ENCODE assay signal across 1 cellular context in genomic region chr5:173866249-173867172, GRCh38.
A peak's percentile ranks its signal among the peaks of the same experiment; 100 is the strongest.
TF ChIP-seq lines count a peak whose summit lies in the region.

No MANE protein-coding gene starts in this region.

TF ChIP-seq in K562, 482 proteins besides CTCF, POLR2A, EP300 and RAD21 (continued from another document and continues in another):
- TF ChIP-seq ZNF263 (CRISPR knock-in tag; IDR thresholded peaks at IDR 0.05; ENCODE audit: borderline replicate concordance) (no peak), ETV5 (CRISPR knock-in tag; IDR thresholded peaks at IDR 0.05; ENCODE audit: low read depth) (peak; percentile 17; the same call in 1 of the 2 replicates), KLF10 (CRISPR knock-in tag; IDR thresholded peaks at IDR 0.05) (no peak), SFPQ (IDR thresholded peaks at IDR 0.05; ENCODE audit: low read depth, low read length) (no peak), ZNF174 (CRISPR knock-in tag; IDR thresholded peaks at IDR 0.05) (no peak), MYBL2 (IDR thresholded peaks at IDR 0.05; ENCODE audit: low read depth) (no peak), MYBL2 (CRISPR knock-in tag; IDR thresholded peaks at IDR 0.05; ENCODE audit: borderline replicate concordance) (no peak), SMARCA4 (IDR thresholded peaks at IDR 0.05) (0 out of 2 replicates have a peak, but pooled peaks have one; percentile 35), ZBTB9 (CRISPR knock-in tag; IDR thresholded peaks at IDR 0.05) (no peak), TAF1 (IDR thresholded peaks at IDR 0.05; ENCODE audit: control insufficient read depth, extremely low read depth, insufficient read depth, low read length, severe bottlenecking) (peak; percentile 82), KAT2B (IDR thresholded peaks at IDR 0.05; ENCODE audit: low read depth, low read length) (no peak), STAT5B (CRISPR knock-in tag; IDR thresholded peaks at IDR 0.05) (no peak), ZNF444 (CRISPR knock-in tag; IDR thresholded peaks at IDR 0.05) (no peak), SIRT6 (IDR thresholded peaks at IDR 0.05; ENCODE audit: low read depth, low read length) (no peak), SIN3A (IDR thresholded peaks at IDR 0.05; ENCODE audit: borderline replicate concordance in 2 of 2, control insufficient read depth in 1 of 2, low read depth in 2 of 2, low read length in 2 of 2) (peak; percentile 52 to 63; a peak in 1 of 4 replicates), HCFC1 (IDR thresholded peaks at IDR 0.05; ENCODE audit: low read depth, low read length) (no peak), TAF7 (tag; IDR thresholded peaks at IDR 0.05) (peak; percentile 70), PML (IDR thresholded peaks at IDR 0.05; ENCODE audit: low read length) (no peak; the same call in 1 of the 2 replicates), YBX1 (IDR thresholded peaks at IDR 0.05) (no peak), BHLHE40 (IDR thresholded peaks at IDR 0.05; ENCODE audit: low read length) (no peak), CUX1 (CRISPR knock-in tag; IDR thresholded peaks at IDR 0.05) (no peak), SREBF2 (CRISPR knock-in tag; IDR thresholded peaks at IDR 0.05) (no peak), IRF1 (CRISPR knock-in tag; IDR thresholded peaks at IDR 0.05; ENCODE audit: borderline replicate concordance) (no peak), ZNF644 (tag; IDR thresholded peaks at IDR 0.05; ENCODE audit: low read depth) (0 out of 2 replicates have a peak, but pooled peaks have one; percentile 63), ZKSCAN8 (CRISPR knock-in tag; IDR thresholded peaks at IDR 0.05) (no peak), MAFK (IDR thresholded peaks at IDR 0.05; ENCODE audit: low read length) (no peak), CEBPB (tag; IDR thresholded peaks at IDR 0.05) (peak; percentile 50), SAP30 (IDR thresholded peaks at IDR 0.05; ENCODE audit: borderline replicate concordance, insufficient read depth, low read depth, low read length, poor library complexity, severe bottlenecking) (peak; percentile 65), FOXA3 (CRISPR knock-in tag; conservative IDR thresholded peaks at IDR 0.05 in 1 of 2, IDR thresholded peaks at IDR 0.05 in 1 of 2) (no peak), IFI16 (CRISPR knock-in tag; IDR thresholded peaks at IDR 0.05) (no peak), MYNN (IDR thresholded peaks at IDR 0.05) (0 out of 2 replicates have a peak, but pooled peaks have one; percentile 46), MYNN (CRISPR knock-in tag; IDR thresholded peaks at IDR 0.05) (no peak), FOS (IDR thresholded peaks at IDR 0.05; ENCODE audit: extremely low read depth, insufficient read length) (no peak), RBM15 (IDR thresholded peaks at IDR 0.05; ENCODE audit: insufficient read depth, low read length) (no peak), KLF1 (tag; IDR thresholded peaks at IDR 0.05) (no peak), ZFP36 (IDR thresholded peaks at IDR 0.05; ENCODE audit: low read depth, low read length, partially characterized antibody) (no peak), CBX3 (IDR thresholded peaks at IDR 0.05; ENCODE audit: borderline replicate concordance in 1 of 2, low read length in 2 of 2) (no peak), MLLT1 (IDR thresholded peaks at IDR 0.05) (peak in 1 of 2 experiments; percentile 61; a peak in 2 of 4 replicates), BRD9 (IDR thresholded peaks at IDR 0.05; ENCODE audit: low read depth, partially characterized antibody) (no peak)
- TF ChIP-seq, protein P1, sequence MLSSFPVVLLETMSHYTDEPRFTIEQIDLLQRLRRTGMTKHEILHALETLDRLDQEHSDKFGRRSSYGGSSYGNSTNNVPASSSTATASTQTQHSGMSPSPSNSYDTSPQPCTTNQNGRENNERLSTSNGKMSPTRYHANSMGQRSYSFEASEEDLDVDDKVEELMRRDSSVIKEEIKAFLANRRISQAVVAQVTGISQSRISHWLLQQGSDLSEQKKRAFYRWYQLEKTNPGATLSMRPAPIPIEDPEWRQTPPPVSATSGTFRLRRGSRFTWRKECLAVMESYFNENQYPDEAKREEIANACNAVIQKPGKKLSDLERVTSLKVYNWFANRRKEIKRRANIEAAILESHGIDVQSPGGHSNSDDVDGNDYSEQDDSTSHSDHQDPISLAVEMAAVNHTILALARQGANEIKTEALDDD (IDR thresholded peaks at IDR 0.05), result no peak
- TF ChIP-seq, protein P2, sequence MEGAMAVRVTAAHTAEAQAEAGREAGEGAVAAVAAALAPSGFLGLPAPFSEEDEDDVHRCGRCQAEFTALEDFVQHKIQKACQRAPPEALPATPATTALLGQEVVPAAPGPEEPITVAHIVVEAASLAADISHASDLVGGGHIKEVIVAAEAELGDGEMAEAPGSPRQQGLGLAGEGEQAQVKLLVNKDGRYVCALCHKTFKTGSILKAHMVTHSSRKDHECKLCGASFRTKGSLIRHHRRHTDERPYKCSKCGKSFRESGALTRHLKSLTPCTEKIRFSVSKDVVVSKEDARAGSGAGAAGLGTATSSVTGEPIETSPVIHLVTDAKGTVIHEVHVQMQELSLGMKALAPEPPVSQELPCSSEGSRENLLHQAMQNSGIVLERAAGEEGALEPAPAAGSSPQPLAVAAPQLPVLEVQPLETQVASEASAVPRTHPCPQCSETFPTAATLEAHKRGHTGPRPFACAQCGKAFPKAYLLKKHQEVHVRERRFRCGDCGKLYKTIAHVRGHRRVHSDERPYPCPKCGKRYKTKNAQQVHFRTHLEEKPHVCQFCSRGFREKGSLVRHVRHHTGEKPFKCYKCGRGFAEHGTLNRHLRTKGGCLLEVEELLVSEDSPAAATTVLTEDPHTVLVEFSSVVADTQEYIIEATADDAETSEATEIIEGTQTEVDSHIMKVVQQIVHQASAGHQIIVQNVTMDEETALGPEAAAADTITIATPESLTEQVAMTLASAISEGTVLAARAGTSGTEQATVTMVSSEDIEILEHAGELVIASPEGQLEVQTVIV (CRISPR knock-in tag; IDR thresholded peaks at IDR 0.05; ENCODE audit: borderline replicate concordance), result no peak
- TF ChIP-seq, protein P3, sequence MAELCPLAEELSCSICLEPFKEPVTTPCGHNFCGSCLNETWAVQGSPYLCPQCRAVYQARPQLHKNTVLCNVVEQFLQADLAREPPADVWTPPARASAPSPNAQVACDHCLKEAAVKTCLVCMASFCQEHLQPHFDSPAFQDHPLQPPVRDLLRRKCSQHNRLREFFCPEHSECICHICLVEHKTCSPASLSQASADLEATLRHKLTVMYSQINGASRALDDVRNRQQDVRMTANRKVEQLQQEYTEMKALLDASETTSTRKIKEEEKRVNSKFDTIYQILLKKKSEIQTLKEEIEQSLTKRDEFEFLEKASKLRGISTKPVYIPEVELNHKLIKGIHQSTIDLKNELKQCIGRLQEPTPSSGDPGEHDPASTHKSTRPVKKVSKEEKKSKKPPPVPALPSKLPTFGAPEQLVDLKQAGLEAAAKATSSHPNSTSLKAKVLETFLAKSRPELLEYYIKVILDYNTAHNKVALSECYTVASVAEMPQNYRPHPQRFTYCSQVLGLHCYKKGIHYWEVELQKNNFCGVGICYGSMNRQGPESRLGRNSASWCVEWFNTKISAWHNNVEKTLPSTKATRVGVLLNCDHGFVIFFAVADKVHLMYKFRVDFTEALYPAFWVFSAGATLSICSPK (IDR thresholded peaks at IDR 0.05; ENCODE audit: borderline replicate concordance), result no peak
- TF ChIP-seq, protein P4, sequence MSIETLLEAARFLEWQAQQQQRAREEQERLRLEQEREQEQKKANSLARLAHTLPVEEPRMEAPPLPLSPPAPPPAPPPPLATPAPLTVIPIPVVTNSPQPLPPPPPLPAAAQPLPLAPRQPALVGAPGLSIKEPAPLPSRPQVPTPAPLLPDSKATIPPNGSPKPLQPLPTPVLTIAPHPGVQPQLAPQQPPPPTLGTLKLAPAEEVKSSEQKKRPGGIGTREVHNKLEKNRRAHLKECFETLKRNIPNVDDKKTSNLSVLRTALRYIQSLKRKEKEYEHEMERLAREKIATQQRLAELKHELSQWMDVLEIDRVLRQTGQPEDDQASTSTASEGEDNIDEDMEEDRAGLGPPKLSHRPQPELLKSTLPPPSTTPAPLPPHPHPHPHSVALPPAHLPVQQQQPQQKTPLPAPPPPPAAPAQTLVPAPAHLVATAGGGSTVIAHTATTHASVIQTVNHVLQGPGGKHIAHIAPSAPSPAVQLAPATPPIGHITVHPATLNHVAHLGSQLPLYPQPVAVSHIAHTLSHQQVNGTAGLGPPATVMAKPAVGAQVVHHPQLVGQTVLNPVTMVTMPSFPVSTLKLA (conservative IDR thresholded peaks at IDR 0.05), result no peak; a peak in 1 of 4 replicates
- TF ChIP-seq, protein P5, sequence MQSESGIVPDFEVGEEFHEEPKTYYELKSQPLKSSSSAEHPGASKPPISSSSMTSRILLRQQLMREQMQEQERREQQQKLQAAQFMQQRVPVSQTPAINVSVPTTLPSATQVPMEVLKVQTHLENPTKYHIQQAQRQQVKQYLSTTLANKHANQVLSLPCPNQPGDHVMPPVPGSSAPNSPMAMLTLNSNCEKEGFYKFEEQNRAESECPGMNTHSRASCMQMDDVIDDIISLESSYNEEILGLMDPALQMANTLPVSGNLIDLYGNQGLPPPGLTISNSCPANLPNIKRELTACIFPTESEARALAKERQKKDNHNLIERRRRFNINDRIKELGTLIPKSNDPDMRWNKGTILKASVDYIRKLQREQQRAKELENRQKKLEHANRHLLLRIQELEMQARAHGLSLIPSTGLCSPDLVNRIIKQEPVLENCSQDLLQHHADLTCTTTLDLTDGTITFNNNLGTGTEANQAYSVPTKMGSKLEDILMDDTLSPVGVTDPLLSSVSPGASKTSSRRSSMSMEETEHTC (IDR thresholded peaks at IDR 0.05), result no peak
